8 cellular contexts compared by ENCODE assay signal in genomic region chr14:67622675-67623074, GRCh38. TPM values are rescaled to one million over a fixed set of nuclear protein-coding genes. Genes with fewer than 3 reads are reported as not detected.
DNase-seq lines count a peak whose midpoint lies in the region; TF ChIP-seq lines count a peak whose summit lies in the region.

No MANE protein-coding gene starts in this region.

- TF ChIP-seq POLR2A in erythroblast (IDR thresholded peaks at IDR 0.05; ENCODE audit: low read length) = no peak

- H3K9me3 Mint-ChIP-seq in osteocyte (ENCODE audit: unreplicated experiment) = no peaks in the 10 kb centered on the region

- peak overlapping the region; percentile 90 for H3K27ac Mint-ChIP-seq in osteocyte (ENCODE audit: unreplicated experiment)

- peak; percentile 24 for DNase-seq in stimulated activated CD4-positive, alpha-beta T cell treated with anti-CD3 and anti-CD28 coated beads, Interleukin-15, amount 100 ng/mL, for 24 hours
- no peak for DNase-seq in stimulated activated CD4-positive, alpha-beta T cell treated with anti-CD3 and anti-CD28 coated beads, Interleukin-4, amount 100 ng/mL, for 1 hour
- DNase-seq in SHP77 (lab: John Stamatoyannopoulos, UW) (peak; percentile 54 to 78), erythroblast (lab: John Stamatoyannopoulos, UW) (peak; percentile 36 to 49), osteocyte (ENCODE audit: extremely low spot score, unreplicated experiment) (no peak), T1000 (lab: John Stamatoyannopoulos, UW) (no peak), NCI-H146 treated with DMSO at 0.1 percent for 48 hours (lab: John Stamatoyannopoulos, UW; ENCODE audit: unreplicated experiment) (no peak)
- DNase-seq in central memory CD4-positive, alpha-beta T cell = no peak

- TF ChIP-seq CTCF in osteocyte (IDR thresholded peaks at IDR 0.05) = no peak

- H3K4me3 Mint-ChIP-seq in osteocyte (ENCODE audit: unreplicated experiment) = no peak overlapping the region

- peaks cover 3% of the 10 kb centered on the region for H3K36me3 Mint-ChIP-seq in osteocyte (ENCODE audit: unreplicated experiment)

- H3K27me3 Mint-ChIP-seq in osteocyte (ENCODE audit: unreplicated experiment) = no peaks in the 10 kb centered on the region

- H3K4me1 Mint-ChIP-seq in osteocyte (ENCODE audit: unreplicated experiment) = peaks cover 32% of the 10 kb centered on the region

RNA-seq across cellular contexts. Expression of gene ARG2, which starts 3.0 kb away (rescaled TPM):
- total RNA-seq in osteocyte = 3.2 and 4.2 TPM in 2 replicates

RNA-seq across cellular contexts. Expression of gene PIGH, which starts 22.6 kb away (rescaled TPM):
- total RNA-seq in osteocyte = 18.3 and 20.6 TPM in 2 replicates

RNA-seq across cellular contexts. Expression of gene VTI1B, which starts 51.8 kb away (rescaled TPM):
- 89.3 and 104 TPM in 2 replicates for total RNA-seq in osteocyte

Comparison
In these comparisons a context has a peak if more than half of its experiments do, and no peak if none do; other contexts are left out.
1. DNase-seq: peak in stimulated activated CD4-positive, alpha-beta T cell treated with anti-CD3 and anti-CD28 coated beads, Interleukin-15, amount 100 ng/mL, for 24 hours (single experiment), SHP77 (2 of 2) and erythroblast (2 of 2); none in stimulated activated CD4-positive, alpha-beta T cell treated with anti-CD3 and anti-CD28 coated beads, Interleukin-4, amount 100 ng/mL, for 1 hour (single experiment), osteocyte (single experiment), T1000 (single experiment), NCI-H146 treated with DMSO at 0.1 percent for 48 hours (single experiment) and central memory CD4-positive, alpha-beta T cell (single experiment).